Comparison of ENCODE assay signal across 8 cellular contexts in the genomic region with DNA sequence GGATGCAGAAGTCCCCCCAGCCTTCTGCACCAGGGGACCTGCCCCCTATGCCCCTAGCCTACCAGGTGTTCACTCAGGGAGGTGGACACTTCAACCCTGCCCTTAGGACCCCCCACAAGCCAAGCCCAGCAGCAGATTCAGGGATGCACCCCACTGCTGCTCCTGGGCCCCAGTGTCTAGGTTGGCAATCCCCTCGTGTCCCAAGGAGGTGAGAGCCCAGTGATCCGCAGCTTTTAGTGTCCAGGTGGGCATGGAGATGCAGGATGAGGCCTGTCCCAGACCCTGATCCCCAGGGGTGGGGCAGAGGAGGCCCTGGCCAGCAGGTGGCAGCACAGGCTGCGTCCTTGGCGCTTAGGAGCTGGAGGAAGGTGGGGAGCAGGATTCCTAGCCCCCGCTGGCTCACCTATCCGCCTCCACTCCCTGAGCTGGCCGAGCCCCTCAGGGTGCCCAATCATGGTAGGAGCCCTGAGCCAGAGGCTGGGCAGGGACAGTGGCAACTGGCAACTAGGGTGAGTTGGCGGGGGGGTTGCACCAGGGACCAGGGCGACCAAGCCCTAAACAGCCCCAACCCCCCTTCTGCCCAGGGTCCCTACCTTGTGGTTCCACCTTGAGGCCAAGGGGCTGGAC. TPM values are rescaled to one million over a fixed set of nuclear protein-coding genes. Genes with fewer than 3 reads are reported as not detected.
DNase-seq lines count a peak whose midpoint lies in the region; ATAC-seq and FAIRE-seq lines count a peak whose summit lies in the region.

No MANE protein-coding gene starts in this region.

- H3K9me3 ChIP-seq in T-helper 17 cell (ENCODE audit: control insufficient read depth, low read length, poor library complexity, severe bottlenecking), result no peaks in the 10 kb centered on the region

- no peaks in the 10 kb centered on the region for H3K27me3 Mint-ChIP-seq in T-helper 17 cell

- DNase-seq in COLO829 (ENCODE audit: low spot score), result peak; percentile 80
- DNase-seq in HTR-8/SVneo (ENCODE audit: insufficient read length, low spot score), result peak; percentile 88
- DNase-seq in T-helper 17 cell, result peak; percentile 44 to 59 (median 49)
- peak; percentile 74 to 94 for DNase-seq in T47D (ENCODE audit: low read depth in 1 of 2, low spot score in 1 of 2)
- DNase-seq in islet precursor cell, result peak; percentile 83
- DNase-seq in stimulated activated CD4-positive, alpha-beta T cell treated with anti-CD3 and anti-CD28 coated beads, Interleukin-2, amount 100 ng/mL, for 24 hours, result peak; percentile 71 to 73

- ATAC-seq in T-helper 17 cell (peak; percentile 40), HG02759 (IDR thresholded peaks at IDR 0.05; ENCODE audit: unreplicated experiment) (no peak), HG03159 (IDR thresholded peaks at IDR 0.05; ENCODE audit: unreplicated experiment) (no peak)

- in situ Hi-C loops in T47D (cut with HindIII; ENCODE audit: low pct_unique_long_range_greater_than_20kb, low sequenced_read_pairs), result no loop called here

- peak; percentile 72 for FAIRE-seq in HTR-8/SVneo (lab: Jason Lieb, UNC)

- H3K4me1 Mint-ChIP-seq in T-helper 17 cell, result peaks cover 11% of the 10 kb centered on the region

- no peaks in the 10 kb centered on the region for H3K36me3 Mint-ChIP-seq in T-helper 17 cell (ENCODE audit: low read depth)

- peak overlapping the region; percentile 28 for H3K4me3 Mint-ChIP-seq in T-helper 17 cell

- H3K27ac Mint-ChIP-seq in T-helper 17 cell, result no peak overlapping the region

RNA-seq across cellular contexts. Expression of a gene that starts 4.1 kb away (rescaled TPM):
- 1 to 10 TPM; 7.0 to 8.0 TPM for total RNA-seq in T-helper 17 cell

RNA-seq across cellular contexts. Expression of a gene that starts 10.5 kb away (rescaled TPM):
- 1 to 10 TPM; 8.2 to 8.3 TPM for total RNA-seq in T-helper 17 cell

RNA-seq across cellular contexts. Expression of a gene that starts 43.9 kb away (rescaled TPM):
- total RNA-seq in T-helper 17 cell, result 10 to 100 TPM; 28.5 to 32.9 TPM

RNA-seq across cellular contexts. Expression of a gene that starts 44.2 kb away (rescaled TPM):
- 10 to 100 TPM; 18.3 to 19.4 TPM for total RNA-seq in T-helper 17 cell
